Comparison of ENCODE assay signal across 37 cellular contexts in genomic region chr10:99571816-99572215, GRCh38. TPM values are rescaled to one million over a fixed set of nuclear protein-coding genes. Genes with fewer than 3 reads are reported as not detected.
"Had no signal": no experiment of that assay in that cellular context is flagged by ENCODE, and none has a peak within 500 bp of the region (broad histone marks: within the 10 kb centered on the region; RNA-seq: fewer than 3 reads in every experiment).

No MANE protein-coding gene starts in this region.

- H3K27ac ChIP-seq: KMS-11 had no signal

- H3K9ac ChIP-seq: KMS-11 had no signal

- H3K4me3 ChIP-seq: MG63 had no signal

- H3K9me3 ChIP-seq: MG63 had no signal

- DNase-seq: Karpas-422, Kasumi-1, MG63, MM.1S, MV-4-11, NCI-H1048, NCI-H1092, NCI-H1092 treated with DMSO at 0.1 percent for 48 hours, NCI-H1105, NCI-H1105 treated with DMSO at 0.1 percent for 48 hours, NCI-H1417, NCI-H1417 treated with DMSO at 0.1 percent for 48 hours, NCI-H1436, NCI-H1436 treated with DMSO at 0.1 percent for 48 hours, NCI-H146, NCI-H1694, NCI-H1694 treated with DMSO at 0.1 percent for 48 hours, NCI-H187, NCI-H187 treated with DMSO at 0.1 percent for 48 hours, NCI-H1930, NCI-H2029, NCI-H2029 treated with DMSO at 0.1 percent for 48 hours, NCI-H2081, NCI-H2081 treated with DMSO at 0.1 percent for 48 hours, NCI-H2107, NCI-H2171, NCI-H2171 treated with DMSO at 0.1 percent for 48 hours, NCI-H2227 treated with DMSO at 0.1 percent for 48 hours, NCI-H226, NCI-H345, NCI-H446, NCI-H446 treated with DMSO at 0.1 percent for 48 hours, NCI-H510A, NCI-H510A treated with DMSO at 0.1 percent for 48 hours had no signal

- H3K27me3 ChIP-seq: MG63 had no signal

- H3K36me3 ChIP-seq: MG63 had no signal

- H3K4me2 ChIP-seq: KMS-11 had no signal

RNA-seq across cellular contexts. Expression of gene NKX2-3, which starts 39.1 kb away (rescaled TPM):
- total RNA-seq: LHCN-M2, MCF 10A had no signal
